ENCODE assay signal across 1 cellular context in the genomic region with DNA sequence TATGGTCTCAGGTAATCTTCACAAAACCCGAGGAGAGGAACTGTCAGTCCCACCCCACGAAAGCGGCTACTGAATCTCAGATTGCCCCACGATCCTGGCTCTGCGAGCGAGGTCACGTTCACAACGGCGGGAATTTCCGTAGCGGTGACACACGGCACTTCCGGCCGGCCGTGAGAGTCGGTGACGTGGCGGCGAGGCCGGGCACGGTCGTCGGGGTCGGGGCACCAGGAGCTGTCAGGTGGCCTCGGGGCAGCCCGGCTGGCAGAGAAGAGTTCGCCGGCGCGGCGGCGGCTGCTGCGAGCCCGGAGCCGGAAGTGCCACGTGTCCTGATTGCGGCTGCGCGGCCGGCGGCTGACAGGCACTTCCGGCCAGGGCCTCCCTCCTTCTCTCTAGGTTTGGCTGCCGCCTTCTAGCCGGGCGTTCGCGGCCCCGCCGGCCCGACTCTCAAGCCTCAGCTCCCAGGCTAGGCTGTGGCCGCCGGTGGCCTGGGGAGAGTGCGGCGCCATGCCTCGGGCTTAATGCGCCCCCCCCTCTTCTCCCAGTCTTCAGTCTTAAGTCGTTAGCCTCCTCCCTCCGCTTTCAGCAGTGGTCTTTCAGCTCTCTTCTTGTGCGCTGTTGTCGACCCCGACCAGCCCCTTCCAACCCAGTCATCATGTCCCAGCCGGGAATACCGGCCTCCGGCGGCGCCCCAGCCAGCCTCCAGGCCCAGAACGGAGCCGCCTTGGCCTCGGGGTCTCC.
TF ChIP-seq lines count a peak whose summit lies in the region.

A gene (plus strand): TSS at position 361 of the 738 bp plus-strand sequence. CDS start 292 bp downstream, at position 653.

TF ChIP-seq in K562, 482 proteins besides CTCF, POLR2A, EP300 and RAD21 (continued from another document):
- TF ChIP-seq, protein P1, sequence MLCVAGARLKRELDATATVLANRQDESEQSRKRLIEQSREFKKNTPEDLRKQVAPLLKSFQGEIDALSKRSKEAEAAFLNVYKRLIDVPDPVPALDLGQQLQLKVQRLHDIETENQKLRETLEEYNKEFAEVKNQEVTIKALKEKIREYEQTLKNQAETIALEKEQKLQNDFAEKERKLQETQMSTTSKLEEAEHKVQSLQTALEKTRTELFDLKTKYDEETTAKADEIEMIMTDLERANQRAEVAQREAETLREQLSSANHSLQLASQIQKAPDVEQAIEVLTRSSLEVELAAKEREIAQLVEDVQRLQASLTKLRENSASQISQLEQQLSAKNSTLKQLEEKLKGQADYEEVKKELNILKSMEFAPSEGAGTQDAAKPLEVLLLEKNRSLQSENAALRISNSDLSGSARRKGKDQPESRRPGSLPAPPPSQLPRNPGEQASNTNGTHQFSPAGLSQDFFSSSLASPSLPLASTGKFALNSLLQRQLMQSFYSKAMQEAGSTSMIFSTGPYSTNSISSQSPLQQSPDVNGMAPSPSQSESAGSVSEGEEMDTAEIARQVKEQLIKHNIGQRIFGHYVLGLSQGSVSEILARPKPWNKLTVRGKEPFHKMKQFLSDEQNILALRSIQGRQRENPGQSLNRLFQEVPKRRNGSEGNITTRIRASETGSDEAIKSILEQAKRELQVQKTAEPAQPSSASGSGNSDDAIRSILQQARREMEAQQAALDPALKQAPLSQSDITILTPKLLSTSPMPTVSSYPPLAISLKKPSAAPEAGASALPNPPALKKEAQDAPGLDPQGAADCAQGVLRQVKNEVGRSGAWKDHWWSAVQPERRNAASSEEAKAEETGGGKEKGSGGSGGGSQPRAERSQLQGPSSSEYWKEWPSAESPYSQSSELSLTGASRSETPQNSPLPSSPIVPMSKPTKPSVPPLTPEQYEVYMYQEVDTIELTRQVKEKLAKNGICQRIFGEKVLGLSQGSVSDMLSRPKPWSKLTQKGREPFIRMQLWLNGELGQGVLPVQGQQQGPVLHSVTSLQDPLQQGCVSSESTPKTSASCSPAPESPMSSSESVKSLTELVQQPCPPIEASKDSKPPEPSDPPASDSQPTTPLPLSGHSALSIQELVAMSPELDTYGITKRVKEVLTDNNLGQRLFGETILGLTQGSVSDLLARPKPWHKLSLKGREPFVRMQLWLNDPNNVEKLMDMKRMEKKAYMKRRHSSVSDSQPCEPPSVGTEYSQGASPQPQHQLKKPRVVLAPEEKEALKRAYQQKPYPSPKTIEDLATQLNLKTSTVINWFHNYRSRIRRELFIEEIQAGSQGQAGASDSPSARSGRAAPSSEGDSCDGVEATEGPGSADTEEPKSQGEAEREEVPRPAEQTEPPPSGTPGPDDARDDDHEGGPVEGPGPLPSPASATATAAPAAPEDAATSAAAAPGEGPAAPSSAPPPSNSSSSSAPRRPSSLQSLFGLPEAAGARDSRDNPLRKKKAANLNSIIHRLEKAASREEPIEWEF (CRISPR knock-in tag; IDR thresholded peaks at IDR 0.05): 0 out of 2 replicates have a peak, but pooled peaks have one; percentile 34
- TF ChIP-seq SP2 (IDR thresholded peaks at IDR 0.05; ENCODE audit: extremely low read depth, low read depth, low read length, poor library complexity, severe bottlenecking): no peak
- TF ChIP-seq, protein P2, sequence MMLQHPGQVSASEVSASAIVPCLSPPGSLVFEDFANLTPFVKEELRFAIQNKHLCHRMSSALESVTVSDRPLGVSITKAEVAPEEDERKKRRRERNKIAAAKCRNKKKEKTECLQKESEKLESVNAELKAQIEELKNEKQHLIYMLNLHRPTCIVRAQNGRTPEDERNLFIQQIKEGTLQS (IDR thresholded peaks at IDR 0.05): peak; percentile 50
- TF ChIP-seq, protein P2 (CRISPR knock-in tag; conservative IDR thresholded peaks at IDR 0.05): no peak; the same call in 1 of the 2 replicates
